11 cellular contexts compared by ENCODE assay signal in genomic region chr2:240252191-240252871, GRCh38.
DNase-seq lines count a peak whose midpoint lies in the region; FAIRE-seq and TF ChIP-seq lines count a peak whose summit lies in the region.
"Had no signal": no experiment of that assay in that cellular context is flagged by ENCODE, and none has a peak within 500 bp of the region (broad histone marks: within the 10 kb centered on the region; RNA-seq: fewer than 3 reads in every experiment).

No MANE protein-coding gene starts in this region.

- H3K9me3 ChIP-seq in Caco-2: no peaks in the 10 kb centered on the region
- no peaks in the 10 kb centered on the region for H3K9me3 ChIP-seq in mesenchymal stem cell (ENCODE audit: control insufficient read depth, low read length)
- H3K9me3 ChIP-seq: BE2C had no signal

- H2BK15ac ChIP-seq in mesenchymal stem cell (ENCODE audit: low read depth, poor library complexity, severe bottlenecking): no peak overlapping the region

- H3K27me3 Mint-ChIP-seq in Caco-2 (ENCODE audit: insufficient read depth, unreplicated experiment): no peaks in the 10 kb centered on the region

- peaks cover 59% of the 10 kb centered on the region for H3K4me1 ChIP-seq in Caco-2
- peaks cover 1% of the 10 kb centered on the region for H3K4me1 ChIP-seq in mesenchymal stem cell (ENCODE audit: control insufficient read depth, insufficient read depth, low read depth, low read length)

- TF ChIP-seq CTCF in Caco-2 (IDR thresholded peaks at IDR 0.05; ENCODE audit: insufficient read depth in 1 of 2, low read depth in 1 of 2, low read length in 1 of 2, severe bottlenecking in 1 of 2, unreplicated experiment in 1 of 2) (no peak), bronchial epithelial cell (IDR thresholded peaks at IDR 0.05; ENCODE audit: insufficient read depth, low read length, severe bottlenecking) (no peak)

- FAIRE-seq in bronchial epithelial cell (lab: Jason Lieb, UNC): peak; percentile 18
- FAIRE-seq: TTC549 had no signal

- H2BK12ac ChIP-seq in mesenchymal stem cell (ENCODE audit: low read length in 2 of 2): peak overlapping the region; percentile 88 to 96

- H3K4me1 Mint-ChIP-seq in Caco-2 (ENCODE audit: low read depth, unreplicated experiment): peaks cover 7% of the 10 kb centered on the region
- H3K4me1 Mint-ChIP-seq: activated naive CD8-positive, alpha-beta T cell treated with anti-CD3 and anti-CD28 coated beads for 36 hours had no signal

- H3K4me3 ChIP-seq in Caco-2 (ENCODE audit: low read depth, low read length): no peak overlapping the region
- H3K4me3 ChIP-seq in bronchial epithelial cell (ENCODE audit: low read depth, low read length): no peak overlapping the region
- no peak overlapping the region for H3K4me3 ChIP-seq in mesenchymal stem cell (ENCODE audit: insufficient read depth in 1 of 2, low read depth in 1 of 2, low read length in 2 of 2)

- POLR2A ChIA-PET in Caco-2 (lab: Charles Lee): interaction anchor here (0.6 kb wide), 1 partner anchor 14 kb away, joined by 3 read pairs; no protein-coding TSS in a partner anchor

- H3K18ac ChIP-seq in mesenchymal stem cell (ENCODE audit: low read depth in 1 of 2, low read length in 2 of 2): peak overlapping the region in 1 of 2 experiments; percentile 11

- CTCF ChIA-PET in Caco-2 (lab: Charles Lee): no interaction called here

- H2BK120ac ChIP-seq in mesenchymal stem cell (ENCODE audit: low read depth, low read length): no peak overlapping the region

- no peaks in the 10 kb centered on the region for H3K27me3 ChIP-seq in Caco-2 (replicated peaks; ENCODE audit: control insufficient read depth, insufficient read depth, low read length)
- no peaks in the 10 kb centered on the region for H3K27me3 ChIP-seq in bronchial epithelial cell (ENCODE audit: control insufficient read depth, insufficient read depth, low read length)
- peaks cover 0 to 54% of the 10 kb centered on the region in 2 experiments for H3K27me3 ChIP-seq in mesenchymal stem cell (ENCODE audit: control insufficient read depth in 1 of 2, insufficient read depth in 1 of 2, low read length in 2 of 2)
- H3K27me3 ChIP-seq: BE2C had no signal

- DNase-seq in Caco-2 (no peak), bronchial epithelial cell (ENCODE audit: low read depth) (no peak), mesenchymal stem cell (no peak), DMS 273 (lab: John Stamatoyannopoulos, UW; ENCODE audit: unreplicated experiment) (no peak), GOT3 (lab: John Stamatoyannopoulos, UW) (no peak), T-helper 2 cell (no peak)
- peak; percentile 17 for DNase-seq in stimulated activated CD8-positive, alpha-beta memory T cell treated with anti-CD3 and anti-CD28 coated beads, Interleukin-4, amount 100 ng/mL, for 48 hours
- DNase-seq in activated T-cell treated with anti-CD3 and anti-CD28 coated beads, Interleukin-2, amount 50 U/mL, for 1 hour: no peak
- DNase-seq: activated naive CD8-positive, alpha-beta T cell treated with anti-CD3 and anti-CD28 coated beads for 36 hours had no signal

- peaks cover 88% of the 10 kb centered on the region for H3K36me3 Mint-ChIP-seq in Caco-2 (ENCODE audit: insufficient read depth, unreplicated experiment)
- H3K36me3 Mint-ChIP-seq: activated naive CD8-positive, alpha-beta T cell treated with anti-CD3 and anti-CD28 coated beads for 36 hours had no signal

- no peaks in the 10 kb centered on the region for H3K79me1 ChIP-seq in mesenchymal stem cell (replicated peaks; ENCODE audit: low read length, poor library complexity, severe bottlenecking)

- H2AK5ac ChIP-seq in mesenchymal stem cell (ENCODE audit: low read length, severe bottlenecking): no peak overlapping the region

- H2AFZ ChIP-seq in mesenchymal stem cell (ENCODE audit: low read depth, low read length): no peak overlapping the region

- H3K9ac ChIP-seq in mesenchymal stem cell (ENCODE audit: low read length): no peak overlapping the region

- intact Hi-C loops in Caco-2 (cut with micrococcal nuclease; ENCODE audit: unreplicated experiment): no loop called here

- no peak overlapping the region for H3K4me2 ChIP-seq in mesenchymal stem cell (ENCODE audit: low read length, poor library complexity, severe bottlenecking)

- H3K4me3 Mint-ChIP-seq in Caco-2 (ENCODE audit: unreplicated experiment): peak overlapping the region; percentile 22
- H3K4me3 Mint-ChIP-seq: activated naive CD8-positive, alpha-beta T cell treated with anti-CD3 and anti-CD28 coated beads for 36 hours had no signal

- H3K27ac ChIP-seq in mesenchymal stem cell (ENCODE audit: low read length, poor library complexity, severe bottlenecking): no peak overlapping the region

- no peak overlapping the region for H3K14ac ChIP-seq in mesenchymal stem cell (ENCODE audit: low read length in 2 of 2)

- no peaks in the 10 kb centered on the region for H3K9me3 Mint-ChIP-seq in Caco-2 (ENCODE audit: unreplicated experiment)
- H3K9me3 Mint-ChIP-seq: activated naive CD8-positive, alpha-beta T cell treated with anti-CD3 and anti-CD28 coated beads for 36 hours had no signal

- no peak overlapping the region for H2BK5ac ChIP-seq in mesenchymal stem cell (ENCODE audit: low read depth, low read length, poor library complexity, severe bottlenecking)

- H3K4ac ChIP-seq in mesenchymal stem cell (ENCODE audit: low read depth in 1 of 2, low read length in 2 of 2): peak overlapping the region in 1 of 2 experiments; percentile 57

- H3K36me3 ChIP-seq in Caco-2 (ENCODE audit: control insufficient read depth, insufficient read depth, low read length) (no peaks in the 10 kb centered on the region; the same call in 1 of the 2 replicates), bronchial epithelial cell (ENCODE audit: control insufficient read depth, insufficient read depth, low read length) (no peaks in the 10 kb centered on the region), mesenchymal stem cell (ENCODE audit: control insufficient read depth in 1 of 2, insufficient read depth in 2 of 2, low read depth in 1 of 2, low read length in 2 of 2) (no peaks in the 10 kb centered on the region)
- H3K36me3 ChIP-seq: BE2C had no signal

- no peak overlapping the region for H4K8ac ChIP-seq in mesenchymal stem cell (ENCODE audit: low read length)

- BruUV-seq in Caco-2 (replicated peaks; lab: Mats Ljungman, UMichigan): no TSS peak

- no peak overlapping the region for H3K23ac ChIP-seq in mesenchymal stem cell (ENCODE audit: low read length in 2 of 2)

- no peak overlapping the region for H3K27ac Mint-ChIP-seq in Caco-2 (ENCODE audit: unreplicated experiment)
- H3K27ac Mint-ChIP-seq: activated naive CD8-positive, alpha-beta T cell treated with anti-CD3 and anti-CD28 coated beads for 36 hours had no signal

- WGBS in mesenchymal stem cell: 83% methylated on average over 20 of the region's 20 CpGs

- H4K91ac ChIP-seq in mesenchymal stem cell (ENCODE audit: low read length): peak overlapping the region; percentile 64
